Comparison of ENCODE assay signal across 8 cellular contexts in the genomic region with DNA sequence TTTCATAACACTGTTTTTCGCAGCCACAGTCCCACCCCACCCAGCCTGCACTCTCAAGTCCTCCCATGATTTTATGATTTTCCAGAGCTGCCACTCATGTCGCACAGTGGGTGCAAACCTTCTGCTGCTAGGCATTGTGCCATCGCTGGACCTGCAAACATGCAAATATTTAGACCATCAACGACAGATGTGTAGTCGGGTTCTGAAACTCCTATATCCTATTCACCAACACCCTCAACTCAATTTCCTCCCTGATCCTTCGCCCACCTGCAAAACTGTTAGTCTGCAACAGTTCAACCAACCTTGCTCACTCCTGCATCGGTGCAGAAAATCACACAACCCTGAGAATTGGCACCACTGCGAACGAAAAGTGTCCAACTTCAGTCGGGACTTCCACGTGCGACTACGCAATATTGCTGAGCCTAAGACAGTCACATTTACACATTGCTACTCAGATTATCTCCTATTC. TPM values are rescaled to one million over a fixed set of nuclear protein-coding genes. Genes with fewer than 3 reads are reported as not detected.
DNase-seq lines count a peak whose midpoint lies in the region; ATAC-seq and TF ChIP-seq lines count a peak whose summit lies in the region.

No MANE protein-coding gene starts in this region.

- DNase-seq in NCI-H1105 treated with DMSO at 0.1 percent for 48 hours (lab: John Stamatoyannopoulos, UW) (peak; percentile 0), NCI-H1105 (lab: John Stamatoyannopoulos, UW) (no peak), Right ventricle myocardium superior (no peak), progenitor cell of endocrine pancreas (ENCODE audit: low spot score, unreplicated experiment) (no peak)
- DNase-seq in activated T-helper 2 cell treated with anti-CD3 and anti-CD28 coated beads, Interferon-gamma antibody, Interleukin-2, Interleukin-4, amounts not matched to agents 10 μg/mL and 5 μg/mL and 100 μg/mL, durations not matched to agents 14 hours and 24 hours and 36 hours (ENCODE audit: low spot score), result no peak

- peak overlapping the region; percentile 90 to 99 (median 97) for H3K4me3 Mint-ChIP-seq in IgD-negative memory B cell
- H3K4me3 Mint-ChIP-seq in activated T-helper 2 cell treated with anti-CD3 and anti-CD28 coated beads, Interferon-gamma antibody, Interleukin-2, Interleukin-4, amounts not matched to agents 10 μg/mL and 5 μg/mL and 100 μg/mL, durations not matched to agents 14 hours and 24 hours and 36 hours (ENCODE audit: low read depth), result peak overlapping the region; percentile 97
- H3K4me3 Mint-ChIP-seq in progenitor cell of endocrine pancreas (ENCODE audit: low read depth), result peak overlapping the region; percentile 96

- peaks cover 6 to 15% (median 9%) of the 10 kb centered on the region in 3 donors for H3K4me1 Mint-ChIP-seq in IgD-negative memory B cell
- peaks cover 19% of the 10 kb centered on the region for H3K4me1 Mint-ChIP-seq in activated T-helper 2 cell treated with anti-CD3 and anti-CD28 coated beads, Interferon-gamma antibody, Interleukin-2, Interleukin-4, amounts not matched to agents 10 μg/mL and 5 μg/mL and 100 μg/mL, durations not matched to agents 14 hours and 24 hours and 36 hours (ENCODE audit: low read depth)
- H3K4me1 Mint-ChIP-seq in progenitor cell of endocrine pancreas (ENCODE audit: low read depth), result peaks cover 37% of the 10 kb centered on the region

- H3K9me3 Mint-ChIP-seq in IgD-negative memory B cell (no peaks in the 10 kb centered on the region), progenitor cell of endocrine pancreas (ENCODE audit: low read depth) (no peaks in the 10 kb centered on the region)
- H3K9me3 Mint-ChIP-seq in activated T-helper 2 cell treated with anti-CD3 and anti-CD28 coated beads, Interferon-gamma antibody, Interleukin-2, Interleukin-4, amounts not matched to agents 10 μg/mL and 5 μg/mL and 100 μg/mL, durations not matched to agents 14 hours and 24 hours and 36 hours, result no peaks in the 10 kb centered on the region

- H3K36me3 Mint-ChIP-seq in IgD-negative memory B cell (no peaks in the 10 kb centered on the region), progenitor cell of endocrine pancreas (ENCODE audit: insufficient read depth) (no peaks in the 10 kb centered on the region)
- H3K36me3 Mint-ChIP-seq in activated T-helper 2 cell treated with anti-CD3 and anti-CD28 coated beads, Interferon-gamma antibody, Interleukin-2, Interleukin-4, amounts not matched to agents 10 μg/mL and 5 μg/mL and 100 μg/mL, durations not matched to agents 14 hours and 24 hours and 36 hours (ENCODE audit: low read depth), result no peaks in the 10 kb centered on the region

- TF ChIP-seq CTCF in progenitor cell of endocrine pancreas (IDR thresholded peaks at IDR 0.05; ENCODE audit: unreplicated experiment), result no peak

- intact Hi-C loops in activated T-helper 2 cell treated with anti-CD3 and anti-CD28 coated beads, Interferon-gamma antibody, Interleukin-2, Interleukin-4, amounts not matched to agents 10 μg/mL and 5 μg/mL and 100 μg/mL, durations not matched to agents 14 hours and 24 hours and 36 hours (cut with micrococcal nuclease), result loop anchor here (2.0 to 5.0 kb wide), 4 partner anchors 139 to 595 kb away; a partner anchor contains a TSS
- intact Hi-C loops in Right ventricle myocardium superior (cut with DNase I), result no loop called here

- H3K27me3 Mint-ChIP-seq in IgD-negative memory B cell, result peaks cover 8% of the 10 kb centered on the region
- H3K27me3 Mint-ChIP-seq in activated T-helper 2 cell treated with anti-CD3 and anti-CD28 coated beads, Interferon-gamma antibody, Interleukin-2, Interleukin-4, amounts not matched to agents 10 μg/mL and 5 μg/mL and 100 μg/mL, durations not matched to agents 14 hours and 24 hours and 36 hours (ENCODE audit: low read depth), result peaks cover 11% of the 10 kb centered on the region
- peaks cover 8% of the 10 kb centered on the region for H3K27me3 Mint-ChIP-seq in progenitor cell of endocrine pancreas

- H3K27ac Mint-ChIP-seq in IgD-negative memory B cell (peak overlapping the region in 2 of 3 donors; percentile 70 to 99), progenitor cell of endocrine pancreas (peak overlapping the region; percentile 98)
- H3K27ac Mint-ChIP-seq in activated T-helper 2 cell treated with anti-CD3 and anti-CD28 coated beads, Interferon-gamma antibody, Interleukin-2, Interleukin-4, amounts not matched to agents 10 μg/mL and 5 μg/mL and 100 μg/mL, durations not matched to agents 14 hours and 24 hours and 36 hours, result peak overlapping the region; percentile 95

- ATAC-seq in Right ventricle myocardium superior (ENCODE audit: poor library complexity), result peak; percentile 4
- ATAC-seq in HG02763 (IDR thresholded peaks at IDR 0.05; ENCODE audit: unreplicated experiment), result no peak
- no peak for ATAC-seq in HG02798 (IDR thresholded peaks at IDR 0.05; ENCODE audit: poor library complexity, unreplicated experiment)

RNA-seq across cellular contexts. Expression of a gene that starts 0.9 kb away (rescaled TPM):
- 4.4 TPM for polyA plus RNA-seq in IgD-negative memory B cell
- total RNA-seq in activated T-helper 2 cell treated with anti-CD3 and anti-CD28 coated beads, Interferon-gamma antibody, Interleukin-2, Interleukin-4, amounts not matched to agents 10 μg/mL and 5 μg/mL and 100 μg/mL, durations not matched to agents 14 hours and 24 hours and 36 hours, result 11.3 and 14.3 TPM in 2 replicates
- 29.5 TPM for total RNA-seq in Right ventricle myocardium superior
- total RNA-seq in progenitor cell of endocrine pancreas, result 48.1 and 50.2 TPM in 2 replicates

RNA-seq across cellular contexts. Expression of a gene that starts 24.7 kb away (rescaled TPM):
- polyA plus RNA-seq in IgD-negative memory B cell, result not detected
- total RNA-seq in activated T-helper 2 cell treated with anti-CD3 and anti-CD28 coated beads, Interferon-gamma antibody, Interleukin-2, Interleukin-4, amounts not matched to agents 10 μg/mL and 5 μg/mL and 100 μg/mL, durations not matched to agents 14 hours and 24 hours and 36 hours, result not detected in 2 replicates
- total RNA-seq in Right ventricle myocardium superior, result 0.43 TPM
- 0.07 TPM in 1 of 2 replicates, not detected in the other for total RNA-seq in progenitor cell of endocrine pancreas
